In genomic region chr21:20998456-20998789, GRCh38 we compare ENCODE assay signal across 8 cellular contexts. TPM values are rescaled to one million over a fixed set of nuclear protein-coding genes. Genes with fewer than 3 reads are reported as not detected.
DNase-seq lines count a peak whose midpoint lies in the region; ATAC-seq, FAIRE-seq and TF ChIP-seq lines count a peak whose summit lies in the region.

No MANE protein-coding gene starts in this region.

- no peaks in the 10 kb centered on the region for H4K20me1 ChIP-seq in GM23338 (replicated peaks; ENCODE audit: insufficient read depth)

- no peak for TF ChIP-seq EP300 in A549 (IDR thresholded peaks at IDR 0.05)

- peaks cover 8% of the 10 kb centered on the region for H3K4me1 Mint-ChIP-seq in GM23338
- peaks cover 46% of the 10 kb centered on the region for H3K4me1 Mint-ChIP-seq in brain

- H3K4me3 ChIP-seq in A549 (peak overlapping the region; percentile 28; the same call in 1 of the 3 replicates), GM23338 (peak overlapping the region; percentile 83), mesodermal cell (ENCODE audit: extremely low read depth, insufficient read depth, low read length, poor library complexity, severe bottlenecking) (peak overlapping the region; percentile 47)

- H3F3A ChIP-seq in GM23338 (replicated peaks; ENCODE audit: low read depth) = peaks cover 5% of the 10 kb centered on the region; the same call in 1 of the 2 replicates

- ATAC-seq in A549 = peak in 1 of 2 experiments; percentile 30; a peak in 2 of 6 replicates
- peak; percentile 31 for ATAC-seq in GM23338
- ATAC-seq in GM18520 (IDR thresholded peaks at IDR 0.05; ENCODE audit: unreplicated experiment) = no peak
- no peak for ATAC-seq in GM18868 (IDR thresholded peaks at IDR 0.05; ENCODE audit: unreplicated experiment)

- H2AFZ ChIP-seq in GM23338 = peak overlapping the region; percentile 99

- H3K36me3 ChIP-seq in GM23338 (ENCODE audit: insufficient read depth) (no peaks in the 10 kb centered on the region), mesodermal cell (ENCODE audit: control insufficient read depth, insufficient read depth, low read length) (no peaks in the 10 kb centered on the region)

- POLR2A ChIA-PET in A549 (lab: Yijun Ruan, JAX) = no interaction called here

- no peak for TF ChIP-seq CTCF in A549 (IDR thresholded peaks at IDR 0.05)
- TF ChIP-seq CTCF in GM23338 (conservative IDR thresholded peaks at IDR 0.05; ENCODE audit: low read depth in 2 of 2) = no peak
- peak in 1 of 2 experiments; percentile 28 for TF ChIP-seq CTCF in brain (conservative IDR thresholded peaks at IDR 0.05)

- FAIRE-seq in A549 (lab: Jason Lieb, UNC) = no peak

- TF ChIP-seq RAD21 in A549 (conservative IDR thresholded peaks at IDR 0.05 in 1 of 2, IDR thresholded peaks at IDR 0.05 in 1 of 2) = no peak

- peak overlapping the region; percentile 82 for H3K4me3 Mint-ChIP-seq in GM23338
- peak overlapping the region; percentile 87 to 93 (median 91) for H3K4me3 Mint-ChIP-seq in brain

- H3K36me3 Mint-ChIP-seq in GM23338 (ENCODE audit: low read depth) (no peaks in the 10 kb centered on the region), brain (no peaks in the 10 kb centered on the region)

- DNase-seq in A549 (ENCODE audit: low read depth in 1 of 2, low spot score in 1 of 2) = no peak
- no peak for DNase-seq in GM23338 (ENCODE audit: low spot score)
- no peak for DNase-seq in GM03348 (ENCODE audit: low spot score)
- no peak for DNase-seq in stimulated activated CD4-positive, alpha-beta T cell treated with anti-CD3 and anti-CD28 coated beads, Interleukin-1b, Interleukin-23, amount 100 ng/mL, for 48 hours

- H3K4me1 ChIP-seq in A549 = no peaks in the 10 kb centered on the region
- H3K4me1 ChIP-seq in GM23338 (ENCODE audit: insufficient read depth) = peaks cover 8% of the 10 kb centered on the region
- peaks cover 12% of the 10 kb centered on the region for H3K4me1 ChIP-seq in mesodermal cell (ENCODE audit: control insufficient read depth, insufficient read depth, low read length, poor library complexity, severe bottlenecking)

- no peaks in the 10 kb centered on the region for H3K79me2 ChIP-seq in GM23338 (replicated peaks; ENCODE audit: insufficient read depth)

- no peak for TF ChIP-seq POLR2A in A549 (IDR thresholded peaks at IDR 0.05; ENCODE audit: low read length)

- WGBS in A549 (ENCODE audit: missing lambda C conversion rate) = 7% methylated on average over 5 of the region's 14 CpGs
- WGBS in mesodermal cell (ENCODE audit: insufficient coverage in 2 of 2), 2 experiments = 0% methylated on average over 10 of the region's 14 CpGs; no CpG with 5 or more reads in 1 of the 2 experiments

- H3K27ac Mint-ChIP-seq in GM23338 = no peak overlapping the region
- H3K27ac Mint-ChIP-seq in brain = peak overlapping the region; percentile 44 to 79 (median 63)

- peaks cover 34% of the 10 kb centered on the region for H3K27me3 ChIP-seq in GM23338 (ENCODE audit: insufficient read depth)

- CTCF ChIA-PET in A549 (lab: Yijun Ruan, JAX) = no interaction called here

- H3K9me3 Mint-ChIP-seq in GM23338 = no peaks in the 10 kb centered on the region
- no peaks in the 10 kb centered on the region for H3K9me3 Mint-ChIP-seq in brain

- H3K9me3 ChIP-seq in A549 (no peaks in the 10 kb centered on the region), mesodermal cell (ENCODE audit: control insufficient read depth, low read length) (no peaks in the 10 kb centered on the region)

- H3K27me3 Mint-ChIP-seq in GM23338 (ENCODE audit: insufficient read depth, low read depth, poor library complexity) (peaks cover 17% of the 10 kb centered on the region), brain (peaks cover 16% of the 10 kb centered on the region)

- peak overlapping the region; percentile 45 for H3K4me2 ChIP-seq in A549
- peak overlapping the region; percentile 98 for H3K4me2 ChIP-seq in GM23338

- H3K9me2 ChIP-seq in GM23338 (ENCODE audit: insufficient read depth) = no peaks in the 10 kb centered on the region

- H3K27ac ChIP-seq in A549 (no peak overlapping the region), GM23338 (ENCODE audit: low read depth) (no peak overlapping the region), mesodermal cell (ENCODE audit: low read depth, low read length, severe bottlenecking) (no peak overlapping the region)

TF ChIP-seq in A549, 52 proteins besides CTCF, POLR2A, EP300 and RAD21 (continues in another document):
- TF ChIP-seq, protein P1, sequence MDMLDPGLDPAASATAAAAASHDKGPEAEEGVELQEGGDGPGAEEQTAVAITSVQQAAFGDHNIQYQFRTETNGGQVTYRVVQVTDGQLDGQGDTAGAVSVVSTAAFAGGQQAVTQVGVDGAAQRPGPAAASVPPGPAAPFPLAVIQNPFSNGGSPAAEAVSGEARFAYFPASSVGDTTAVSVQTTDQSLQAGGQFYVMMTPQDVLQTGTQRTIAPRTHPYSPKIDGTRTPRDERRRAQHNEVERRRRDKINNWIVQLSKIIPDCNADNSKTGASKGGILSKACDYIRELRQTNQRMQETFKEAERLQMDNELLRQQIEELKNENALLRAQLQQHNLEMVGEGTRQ (IDR thresholded peaks at IDR 0.05) = no peak
- TF ChIP-seq FOSL2 (IDR thresholded peaks at IDR 0.05) (no peak), FOSL2 (CRISPR knock-in tag; IDR thresholded peaks at IDR 0.05) (no peak), HOXA7 (CRISPR knock-in tag; IDR thresholded peaks at IDR 0.05) (no peak), RNF2 (IDR thresholded peaks at IDR 0.05; ENCODE audit: borderline replicate concordance, low read depth) (no peak), ZSCAN20 (CRISPR knock-in tag; IDR thresholded peaks at IDR 0.05) (no peak), EHMT2 (IDR thresholded peaks at IDR 0.05; ENCODE audit: low read depth) (no peak), MAFK (IDR thresholded peaks at IDR 0.05; ENCODE audit: partially characterized antibody) (no peak), HDAC2 (IDR thresholded peaks at IDR 0.05) (no peak), SREBF2 (IDR thresholded peaks at IDR 0.05) (no peak), JUNB (IDR thresholded peaks at IDR 0.05) (no peak), ESRRA (IDR thresholded peaks at IDR 0.05; ENCODE audit: borderline replicate concordance, low read length) (no peak), ZFP36 (IDR thresholded peaks at IDR 0.05; ENCODE audit: borderline replicate concordance, partially characterized antibody) (no peak), MAZ (IDR thresholded peaks at IDR 0.05; ENCODE audit: borderline replicate concordance, low read depth, low read length) (no peak), SMC3 (IDR thresholded peaks at IDR 0.05) (no peak), CBX2 (IDR thresholded peaks at IDR 0.05; ENCODE audit: borderline replicate concordance, low read depth) (no peak), HEYL (CRISPR knock-in tag; IDR thresholded peaks at IDR 0.05) (no peak), KDM5A (IDR thresholded peaks at IDR 0.05) (no peak)
- TF ChIP-seq, protein P2, sequence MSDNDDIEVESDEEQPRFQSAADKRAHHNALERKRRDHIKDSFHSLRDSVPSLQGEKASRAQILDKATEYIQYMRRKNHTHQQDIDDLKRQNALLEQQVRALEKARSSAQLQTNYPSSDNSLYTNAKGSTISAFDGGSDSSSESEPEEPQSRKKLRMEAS (IDR thresholded peaks at IDR 0.05) = no peak

RNA-seq across cellular contexts. Expression of gene NCAM2, which starts 0.2 kb away (rescaled TPM):
- polyA plus RNA-seq in A549 (2011; rRNA removed) (not detected in 2 replicates), A549 (2017; fragmentation: RNase III; extraction: RNeasy Plus Mini Kit Qiagen cat#74134 plus additional on column Dnase treatment) (not detected in 3 replicates), GM23338 (2016; fragmentation: Nextera tagmentation; extraction: Ambion mirVana) (0.36 TPM in 1 of 2 replicates, not detected in the other), brain (ENCODE audit: insufficient read depth, low read depth, low replicate concordance) (6.1 TPM)
- polyA plus RNA-seq in A549 (2012; cell fraction: cytosol; rRNA removed) = not detected in 2 replicates
- polyA plus RNA-seq in A549 (2012; cell fraction: nucleus; rRNA removed) = not detected in 2 replicates
- polyA minus RNA-seq in A549 (2011; rRNA and poly(A)+ RNA removed) = not detected in 2 replicates
- total RNA-seq in GM23338 (2014; rRNA removed; shearing (Covaris generic)) = 0.83 and 1.2 TPM in 2 replicates
- polyA plus RNA-seq in mesodermal cell (2013, experiment 1 of 2) = 4.1 TPM
- 4.7 TPM for polyA plus RNA-seq in mesodermal cell (2013, experiment 2 of 2)

Comparison
In these comparisons a context has a peak if more than half of its experiments do, and no peak if none do; other contexts are left out.
1. H3K4me3 ChIP-seq: peak in every context shown above with its lines; median percentile 83 in GM23338; 47 in mesodermal cell; 28 in A549.